ENCODE assay signal across 22 cellular contexts in genomic region chr3:131762981-131763380, GRCh38.
DNase-seq lines count a peak whose midpoint lies in the region; ATAC-seq, FAIRE-seq and TF ChIP-seq lines count a peak whose summit lies in the region.
"Had no signal": no experiment of that assay in that cellular context is flagged by ENCODE, and none has a peak within 500 bp of the region (broad histone marks: within the 10 kb centered on the region; RNA-seq: fewer than 3 reads in every experiment).

No MANE protein-coding gene starts in this region.

- H3K4me3 ChIP-seq in GM12878 (no peak overlapping the region), skeletal muscle cell (ENCODE audit: low read depth, low read length) (no peak overlapping the region)
- H3K4me3 ChIP-seq: BLaER1 treated with 17β-estradiol and CSF1 and Interleukin-3, amounts not matched to agents 10 nM and 100 nM; PC-9 had no signal

- intact Hi-C loops in GM12878 (cut with micrococcal nuclease; ENCODE audit: unreplicated experiment): no loop called here

- no peaks in the 10 kb centered on the region for H3K27me3 ChIP-seq in GM12878 (replicated peaks in 1 of 2; ENCODE audit: control insufficient read depth in 2 of 2, insufficient read depth in 2 of 2, low read length in 1 of 2)
- H3K27me3 ChIP-seq: BLaER1 treated with 17β-estradiol and CSF1 and Interleukin-3, amounts not matched to agents 10 nM and 100 nM had no signal

- SMC1A ChIA-PET in GM12878 (lab: Charles Lee; ENCODE audit: uncharacterized antibody, unreplicated experiment): interaction anchor here (0.6 to 1.0 kb wide), 5 partner anchors 26 to 398 kb away, joined by 3 to 5 read pairs (median 3); no protein-coding TSS in a partner anchor

- no peak overlapping the region for H2AFZ ChIP-seq in GM12878 (ENCODE audit: control insufficient read depth, low read depth, low read length)
- H2AFZ ChIP-seq: PC-9 had no signal

- POLR2A ChIA-PET in GM12878 (lab: Charles Lee): no interaction called here

- peak; percentile 78 for FAIRE-seq in GM12878 (lab: Jason Lieb, UNC)
- FAIRE-seq: G401.6, H1, HTR-8/SVneo had no signal

- CTCF ChIA-PET in GM12878 (lab: Yijun Ruan, JAX): interaction anchor here (0.6 kb wide), 1 partner anchor 16 kb away, joined by 3 read pairs; no protein-coding TSS in a partner anchor

- no peak for TF ChIP-seq EP300 in GM12878 (IDR thresholded peaks at IDR 0.05; ENCODE audit: borderline replicate concordance in 1 of 2, control insufficient read depth in 1 of 2, low read depth in 2 of 2, low read length in 2 of 2)

- in situ Hi-C loops in GM12878 (cut with MboI): no loop called here

- no peak overlapping the region for H3K27ac ChIP-seq in GM12878 (ENCODE audit: control insufficient read depth, insufficient read depth)
- H3K27ac ChIP-seq: BLaER1 treated with 17β-estradiol and CSF1 and Interleukin-3, amounts not matched to agents 10 nM and 100 nM; PC-9 had no signal

- no peak overlapping the region for H3K4me2 ChIP-seq in GM12878 (ENCODE audit: control insufficient read depth, insufficient read depth)
- H3K4me2 ChIP-seq: BLaER1 treated with 17β-estradiol and CSF1 and Interleukin-3, amounts not matched to agents 10 nM and 100 nM; PC-9 had no signal

- H3K9ac ChIP-seq in GM12878 (ENCODE audit: control insufficient read depth, insufficient read depth, low read length): no peak overlapping the region
- H3K9ac ChIP-seq: BLaER1 treated with 17β-estradiol and CSF1 and Interleukin-3, amounts not matched to agents 10 nM and 100 nM had no signal

- RAD21 ChIA-PET in GM12878 (lab: Charles Lee; ENCODE audit: unreplicated experiment): interaction anchor here (1.0 kb wide), 1 partner anchor 32 kb away, joined by 3 read pairs; no protein-coding TSS in a partner anchor

- H3K36me3 ChIP-seq in GM12878 (ENCODE audit: control insufficient read depth in 2 of 2, insufficient read depth in 2 of 2, low read length in 1 of 2): no peaks in the 10 kb centered on the region
- H3K36me3 ChIP-seq: BLaER1 treated with 17β-estradiol and CSF1 and Interleukin-3, amounts not matched to agents 10 nM and 100 nM had no signal

- TF ChIP-seq POLR2A in GM12878 (IDR thresholded peaks at IDR 0.05; ENCODE audit: low read depth, low read length): no peak

- no peak for TF ChIP-seq RAD21 in GM12878 (IDR thresholded peaks at IDR 0.05; ENCODE audit: insufficient read depth, low read depth, low read length)

- 50% methylated on average over 2 of the region's 2 CpGs for WGBS in GM12878 (ENCODE audit: insufficient coverage, insufficient replicate concordance, low lambda C conversion rate, missing lambda C conversion rate)

- H4K20me1 ChIP-seq in GM12878 (ENCODE audit: control insufficient read depth, insufficient read depth): no peaks in the 10 kb centered on the region
- H4K20me1 ChIP-seq: BLaER1 treated with 17β-estradiol and CSF1 and Interleukin-3, amounts not matched to agents 10 nM and 100 nM had no signal

- no peak for ATAC-seq in GM12878
- ATAC-seq: CD8-positive, alpha-beta T cell had no signal

- H3K4me1 ChIP-seq in GM12878 (ENCODE audit: control insufficient read depth, insufficient read depth, low read length): no peaks in the 10 kb centered on the region
- H3K4me1 ChIP-seq: BLaER1 treated with 17β-estradiol and CSF1 and Interleukin-3, amounts not matched to agents 10 nM and 100 nM had no signal

- no TSS peak for BruUV-seq in GM12878 (replicated peaks; lab: Mats Ljungman, UMichigan)

- TF ChIP-seq CTCF in GM12878 (IDR thresholded peaks at IDR 0.05 in 2 of 3, conservative IDR thresholded peaks at IDR 0.05 in 1 of 3; ENCODE audit: control insufficient read depth in 2 of 3, extremely low read depth in 1 of 3, insufficient read depth in 1 of 3, low read depth in 3 of 3, low read length in 3 of 3): no peak

- H3K9me3 ChIP-seq in GM12878 (replicated peaks; ENCODE audit: control insufficient read depth, insufficient read depth, low read length): no peaks in the 10 kb centered on the region

- no peaks in the 10 kb centered on the region for H3K79me2 ChIP-seq in GM12878 (ENCODE audit: control insufficient read depth, insufficient read depth, low read length)

- DNase-seq in GM03348 (ENCODE audit: low spot score): peak; percentile 9
- DNase-seq in NCI-H1436 treated with DMSO at 0.1 percent for 48 hours (lab: John Stamatoyannopoulos, UW): peak; percentile 93
- no peak for DNase-seq in GM12878 (ENCODE audit: low read depth, low spot score)
- DNase-seq in skeletal muscle cell (ENCODE audit: low read depth): peak; percentile 4
- no peak for DNase-seq in activated CD4-positive, CD25-positive, alpha-beta regulatory T cell treated with anti-CD3 and anti-CD28 coated beads, Interleukin-2, amount 50 U/mL, for 72 hours
- no peak for DNase-seq in COR-L47 (lab: John Stamatoyannopoulos, UW)
- no peak for DNase-seq in DMS79 (lab: John Stamatoyannopoulos, UW)
- DNase-seq: Calu3; CD8-positive, alpha-beta T cell; KG1; NCI-H1092 treated with DMSO at 0.1 percent for 48 hours; NCI-H1694 treated with DMSO at 0.1 percent for 48 hours; NCI-H446; NCI-H526; PC-9; RPMI8226; SHP77; T-helper 1 cell had no signal

TF ChIP-seq in GM12878, 131 proteins besides CTCF, POLR2A, EP300 and RAD21:
- TF ChIP-seq CEBPZ (IDR thresholded peaks at IDR 0.05; ENCODE audit: low read depth, low read length): no peak
- TF ChIP-seq RFX5 (IDR thresholded peaks at IDR 0.05; ENCODE audit: low read depth, low read length): no peak
- TF ChIP-seq E4F1 (IDR thresholded peaks at IDR 0.05; ENCODE audit: borderline replicate concordance, partially characterized antibody): no peak
- TF ChIP-seq ZNF274 (IDR thresholded peaks at IDR 0.05; ENCODE audit: insufficient read depth, insufficient read length): no peak
- TF ChIP-seq ETV6 (conservative IDR thresholded peaks at IDR 0.05 in 1 of 2, IDR thresholded peaks at IDR 0.05 in 1 of 2; ENCODE audit: borderline replicate concordance in 1 of 2, low read depth in 1 of 2): no peak
- no peak for TF ChIP-seq ZNF384 (IDR thresholded peaks at IDR 0.05; ENCODE audit: borderline replicate concordance, low read depth, low read length)
- TF ChIP-seq MXI1 (IDR thresholded peaks at IDR 0.05; ENCODE audit: low read depth, low read length): no peak
- TF ChIP-seq ZBED1 (IDR thresholded peaks at IDR 0.05; ENCODE audit: borderline replicate concordance): no peak
- no peak for TF ChIP-seq TAF1 (IDR thresholded peaks at IDR 0.05; ENCODE audit: borderline replicate concordance, low read depth, low read length)
- TF ChIP-seq ATF3 (IDR thresholded peaks at IDR 0.05; ENCODE audit: borderline replicate concordance, extremely low read depth, low read depth, low read length): no peak
- TF ChIP-seq SP1 (IDR thresholded peaks at IDR 0.05; ENCODE audit: low read depth, low read length): no peak
- no peak for TF ChIP-seq PAX8 (IDR thresholded peaks at IDR 0.05)
- TF ChIP-seq CHD2 (IDR thresholded peaks at IDR 0.05; ENCODE audit: borderline replicate concordance, low read depth, low read length): no peak
- TF ChIP-seq MAX (IDR thresholded peaks at IDR 0.05; ENCODE audit: low read depth, low read length): no peak
- TF ChIP-seq STAT3 (IDR thresholded peaks at IDR 0.05; ENCODE audit: low read depth, low read length): no peak
- TF ChIP-seq CHD1 (IDR thresholded peaks at IDR 0.05; ENCODE audit: low read depth, low read length): no peak

Comparison
In these comparisons a context has a peak if more than half of its experiments do, and no peak if none do; other contexts are left out.
1. DNase-seq: peak in GM03348 (single experiment), NCI-H1436 treated with DMSO at 0.1 percent for 48 hours (single experiment) and skeletal muscle cell (single experiment); none in GM12878 (single experiment), activated CD4-positive, CD25-positive, alpha-beta regulatory T cell treated with anti-CD3 and anti-CD28 coated beads, Interleukin-2, amount 50 U/mL, for 72 hours (single experiment), COR-L47 (single experiment) and DMS79 (single experiment).